In genomic region chr1:146012703-146013565, GRCh38 we compare ENCODE assay signal across 8 cellular contexts. TPM values are rescaled to one million over a fixed set of nuclear protein-coding genes. Genes with fewer than 3 reads are reported as not detected.
A peak's percentile ranks its signal among the peaks of the same experiment; 100 is the strongest.
DNase-seq lines count a peak whose midpoint lies in the region; ATAC-seq and TF ChIP-seq lines count a peak whose summit lies in the region.

No MANE protein-coding gene starts in this region.

- H3K23ac ChIP-seq in trophoblast cell (ENCODE audit: low read length) = no peak overlapping the region

- H3K4me3 Mint-ChIP-seq in stimulated activated memory B cell treated with anti-CD40 and anti-IgM and Interleukin-4, amounts not matched to agents 10 μg/mL and 1 μg/mL and 100 μg/mL, for 72 hours = no peak overlapping the region

- H3K27ac Mint-ChIP-seq in stimulated activated memory B cell treated with anti-CD40 and anti-IgM and Interleukin-4, amounts not matched to agents 10 μg/mL and 1 μg/mL and 100 μg/mL, for 72 hours = no peak overlapping the region

- H2BK120ac ChIP-seq in trophoblast cell (ENCODE audit: insufficient read depth, low read length, poor library complexity) = no peak overlapping the region

- H3K9ac ChIP-seq in OCI-LY1 (ENCODE audit: low read length) = no peak overlapping the region
- H3K9ac ChIP-seq in trophoblast cell (ENCODE audit: low read length) = no peak overlapping the region

- WGBS in trophoblast cell (ENCODE audit: extremely low coverage, insufficient coverage, insufficient read length) = no CpG with 5 or more reads among the region's 4 CpGs

- H4K91ac ChIP-seq in trophoblast cell (ENCODE audit: low read depth, low read length) = no peak overlapping the region

- H3K9me3 ChIP-seq in OCI-LY1 (ENCODE audit: low read length) (no peaks in the 10 kb centered on the region), trophoblast cell (ENCODE audit: insufficient read depth, low read depth, low read length) (no peaks in the 10 kb centered on the region)

- H3K4me1 ChIP-seq in OCI-LY1 (ENCODE audit: insufficient read depth, low read length, severe bottlenecking) (no peaks in the 10 kb centered on the region), trophoblast cell (ENCODE audit: control insufficient read depth in 1 of 2, insufficient read depth in 2 of 2, low read length in 2 of 2) (no peaks in the 10 kb centered on the region)

- DNase-seq in DMS53 treated with DMSO at 0.1 percent for 48 hours (lab: John Stamatoyannopoulos, UW; ENCODE audit: unreplicated experiment) (peak; percentile 81), globus pallidus (ENCODE audit: low spot score) (peak; percentile 67), trophoblast cell (peak; percentile 80 to 94)
- DNase-seq in Jurkat, Clone E6-1 (ENCODE audit: low read depth, low spot score) = peak; percentile 58
- DNase-seq in activated naive CD4-positive, alpha-beta T cell treated with Interleukin-2 at 50 U/mL for 16 hours = peak; percentile 44

- H3K36me3 Mint-ChIP-seq in stimulated activated memory B cell treated with anti-CD40 and anti-IgM and Interleukin-4, amounts not matched to agents 10 μg/mL and 1 μg/mL and 100 μg/mL, for 72 hours = no peaks in the 10 kb centered on the region

- H3K14ac ChIP-seq in trophoblast cell (ENCODE audit: low read length) = no peak overlapping the region

- H2AFZ ChIP-seq in OCI-LY1 (ENCODE audit: low read length) (no peak overlapping the region), trophoblast cell (ENCODE audit: insufficient read depth, low read length, poor library complexity) (no peak overlapping the region)

- H3K4me1 Mint-ChIP-seq in stimulated activated memory B cell treated with anti-CD40 and anti-IgM and Interleukin-4, amounts not matched to agents 10 μg/mL and 1 μg/mL and 100 μg/mL, for 72 hours = peaks cover 5% of the 10 kb centered on the region

- no peak overlapping the region for H3K4me2 ChIP-seq in OCI-LY1 (ENCODE audit: low read length)
- H3K4me2 ChIP-seq in trophoblast cell (ENCODE audit: low read length) = no peak overlapping the region

- H3K4me3 ChIP-seq in Jurkat, Clone E6-1 (ENCODE audit: low read length) = no peak overlapping the region
- H3K4me3 ChIP-seq in OCI-LY1 (ENCODE audit: low read depth, low read length, poor library complexity, severe bottlenecking) (no peak overlapping the region), trophoblast cell (ENCODE audit: low read depth, low read length) (no peak overlapping the region)

- no peaks in the 10 kb centered on the region for H3K27me3 Mint-ChIP-seq in stimulated activated memory B cell treated with anti-CD40 and anti-IgM and Interleukin-4, amounts not matched to agents 10 μg/mL and 1 μg/mL and 100 μg/mL, for 72 hours

- no peaks in the 10 kb centered on the region for H3K27me3 ChIP-seq in OCI-LY1 (ENCODE audit: insufficient read depth, low read length)
- H3K27me3 ChIP-seq in trophoblast cell (ENCODE audit: insufficient read depth, low read length) = no peaks in the 10 kb centered on the region

- H4K12ac ChIP-seq in trophoblast cell (ENCODE audit: low read depth, low read length) = no peak overlapping the region

- H2BK5ac ChIP-seq in trophoblast cell (ENCODE audit: low read depth, low read length, poor library complexity) = no peak overlapping the region

- H3K9me2 ChIP-seq in OCI-LY1 (ENCODE audit: low read depth, low read length) = no peaks in the 10 kb centered on the region

- no peak overlapping the region for H2BK12ac ChIP-seq in trophoblast cell (ENCODE audit: low read length)

- H3K79me2 ChIP-seq in OCI-LY1 (ENCODE audit: insufficient read depth, low read length) (no peaks in the 10 kb centered on the region), trophoblast cell (ENCODE audit: control insufficient read depth, insufficient read depth, low read length, poor library complexity) (no peaks in the 10 kb centered on the region)

- H2AK5ac ChIP-seq in trophoblast cell (ENCODE audit: low read length) = no peak overlapping the region

- no peak overlapping the region for H3K18ac ChIP-seq in trophoblast cell (ENCODE audit: low read length)

- H4K20me1 ChIP-seq in OCI-LY1 (ENCODE audit: insufficient read depth, low read length) = no peaks in the 10 kb centered on the region

- TF ChIP-seq CTCF in OCI-LY1 (IDR thresholded peaks at IDR 0.05; ENCODE audit: low read length) = peak; percentile 91

- H3K79me1 ChIP-seq in trophoblast cell (ENCODE audit: low read length) = no peaks in the 10 kb centered on the region

- H3K27ac ChIP-seq in OCI-LY1 (ENCODE audit: low read depth, low read length, poor library complexity, severe bottlenecking) = no peak overlapping the region
- no peak overlapping the region for H3K27ac ChIP-seq in trophoblast cell (ENCODE audit: low read depth, low read length)

- no peaks in the 10 kb centered on the region for H3K9me3 Mint-ChIP-seq in stimulated activated memory B cell treated with anti-CD40 and anti-IgM and Interleukin-4, amounts not matched to agents 10 μg/mL and 1 μg/mL and 100 μg/mL, for 72 hours

- no peak overlapping the region for H4K8ac ChIP-seq in trophoblast cell (ENCODE audit: low read depth, low read length)

- H3K36me3 ChIP-seq in OCI-LY1 (ENCODE audit: insufficient read depth, low read length) = no peaks in the 10 kb centered on the region
- no peaks in the 10 kb centered on the region for H3K36me3 ChIP-seq in trophoblast cell (ENCODE audit: control insufficient read depth in 1 of 2, insufficient read depth in 2 of 2, low read length in 2 of 2)

- TF ChIP-seq POLR2A in GM18505 (IDR thresholded peaks at IDR 0.05; ENCODE audit: borderline replicate concordance, extremely low read depth, insufficient read depth, insufficient read length) = no peak

- no peaks in the 10 kb centered on the region for H3F3A ChIP-seq in OCI-LY1 (ENCODE audit: insufficient read depth, low read length)

- no peak overlapping the region for H3K4ac ChIP-seq in trophoblast cell (ENCODE audit: low read depth, low read length)

- no peak for ATAC-seq in stimulated activated memory B cell treated with anti-CD40 and anti-IgM and Interleukin-4, amounts not matched to agents 10 μg/mL and 1 μg/mL and 100 μg/mL, for 72 hours
- ATAC-seq in GM18505 (IDR thresholded peaks at IDR 0.05; ENCODE audit: unreplicated experiment) = no peak

RNA-seq across cellular contexts. Expression of gene HJV, which starts 8.6 kb away (rescaled TPM):
- not detected for polyA plus RNA-seq in Jurkat, Clone E6-1 (2012; ENCODE audit: insufficient read depth, insufficient read length)
- polyA plus RNA-seq in trophoblast cell (2013) = 0.01 and 0.03 TPM in 2 replicates

RNA-seq across cellular contexts. Expression of gene TXNIP, which starts 16.6 kb away (rescaled TPM):
- polyA plus RNA-seq in Jurkat, Clone E6-1 (2012; ENCODE audit: insufficient read depth, insufficient read length) = 35.6 TPM
- 15.9 and 17.2 TPM in 2 replicates for polyA plus RNA-seq in trophoblast cell (2013)

RNA-seq across cellular contexts. Expression of gene POLR3GL, which starts 48.4 kb away (rescaled TPM):
- 53.4 TPM for polyA plus RNA-seq in Jurkat, Clone E6-1 (2012; ENCODE audit: insufficient read depth, insufficient read length)
- 5.4 and 7.0 TPM in 2 replicates for polyA plus RNA-seq in trophoblast cell (2013)

RNA-seq across cellular contexts. Expression of gene ANKRD34A, which starts 48.6 kb away (rescaled TPM):
- polyA plus RNA-seq in Jurkat, Clone E6-1 (2012; ENCODE audit: insufficient read depth, insufficient read length) = 3.1 TPM
- polyA plus RNA-seq in trophoblast cell (2013) = 0.08 and 0.11 TPM in 2 replicates

RNA-seq across cellular contexts. Expression of gene LIX1L, which starts 55.1 kb away (rescaled TPM):
- polyA plus RNA-seq in Jurkat, Clone E6-1 (2012; ENCODE audit: insufficient read depth, insufficient read length) = 10.8 TPM
- polyA plus RNA-seq in trophoblast cell (2013) = 2.1 and 2.2 TPM in 2 replicates
